In the genomic region with DNA sequence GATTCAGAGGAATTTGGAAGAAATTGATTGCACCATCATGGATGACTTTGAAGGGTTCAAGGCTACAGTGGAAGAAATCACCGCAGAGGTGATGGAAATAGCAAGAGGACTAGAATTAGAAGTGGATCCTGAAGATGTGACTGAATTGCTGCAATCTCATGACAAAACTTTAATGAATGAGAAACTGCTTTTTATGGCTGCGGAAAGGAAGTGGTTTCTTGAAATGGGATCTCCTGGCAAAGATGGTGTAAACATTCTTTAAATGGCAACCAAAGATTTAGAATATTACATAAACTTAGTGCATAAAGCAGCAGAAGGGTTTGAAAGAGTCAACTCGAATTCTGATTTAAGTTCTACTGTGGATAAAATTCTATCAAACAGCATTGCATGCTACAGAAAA, we compare ENCODE assay signal across 29 cellular contexts.
"Had no signal": no experiment of that assay in that cellular context is flagged by ENCODE, and none has a peak within 500 bp of the region (broad histone marks: within the 10 kb centered on the region; RNA-seq: fewer than 3 reads in every experiment).

No MANE protein-coding gene starts in this region.

- H3K27ac ChIP-seq: ascending aorta, cardiac muscle cell, colonic mucosa, epithelial cell of prostate, gastrocnemius medialis, thyroid gland, upper lobe of left lung, vagina, WERI-Rb-1 had no signal

- DNase-seq: activated CD4-positive, alpha-beta T cell treated with anti-CD3 and anti-CD28 coated beads for 48 hours; activated CD4-positive, alpha-beta T cell treated with anti-CD3 and anti-CD28 coated beads, Interleukin-2, amount 50 U/mL, for 48 hours; activated CD8-positive, alpha-beta memory T cell treated with anti-CD3 and anti-CD28 coated beads for 24 hours; activated effector memory CD4-positive, alpha-beta T cell treated with anti-CD3 and anti-CD28 coated beads, Interleukin-2, amount 50 U/mL, for 16 hours; activated naive CD4-positive, alpha-beta T cell treated with anti-CD3 and anti-CD28 coated beads for 36 hours; activated naive CD8-positive, alpha-beta T cell treated with anti-CD3 and anti-CD28 coated beads, Interleukin-2, amount 10 ng/mL, durations not matched to agents 7 days and 5 days; cerebellar nuclear complex; colonic mucosa; effector CD8-positive, alpha-beta T cell; gastrocnemius medialis; glutamatergic neuron; islet precursor cell; left ventricle myocardium superior; posterior cingulate gyrus; right cardiac atrium; stimulated activated CD4-positive, alpha-beta T cell treated with anti-CD3 and anti-CD28 coated beads, Interleukin-12 subunit alpha, Interleukin-12 subunit beta, amount 100 ng/mL, for 4 hours; stimulated activated CD4-positive, alpha-beta T cell treated with anti-CD3 and anti-CD28 coated beads, Interleukin-4, amount 100 ng/mL, for 4 hours; stimulated activated CD8-positive, alpha-beta memory T cell treated with anti-CD3 and anti-CD28 coated beads, Interleukin-4, amount 100 ng/mL, for 48 hours; stimulated activated naive CD8-positive, alpha-beta T cell treated with anti-CD3 and anti-CD28 coated beads, Interleukin-15, amount 100 ng/mL, for 72 hours; thyroid gland; upper lobe of left lung; WERI-Rb-1 had no signal

- H3K9me3 ChIP-seq: ascending aorta, colonic mucosa, gastrocnemius medialis, thyroid gland, upper lobe of left lung, vagina had no signal

- ATAC-seq: activated CD4-positive, CD25-positive, alpha-beta regulatory T cell treated with anti-CD3 and anti-CD28 coated beads, Interleukin-2, amount 50 U/mL, for 24 hours; gastrocnemius medialis; left ventricle myocardium superior; right cardiac atrium; stimulated activated memory B cell treated with anti-CD40 and anti-IgM and Interleukin-4, amounts not matched to agents 10 μg/mL and 1 μg/mL and 100 μg/mL, for 72 hours; stimulated activated naive CD8-positive, alpha-beta T cell treated with anti-CD3 and anti-CD28 coated beads, Interleukin-15, amount 100 ng/mL, for 72 hours had no signal

- H3K4me3 ChIP-seq: ascending aorta, cardiac muscle cell, colonic mucosa, gastrocnemius medialis, thyroid gland, upper lobe of left lung, vagina had no signal

- H3K4me1 ChIP-seq: ascending aorta, colonic mucosa, gastrocnemius medialis, thyroid gland, upper lobe of left lung, vagina had no signal

- H3K36me3 ChIP-seq: ascending aorta, cardiac muscle cell, colonic mucosa, gastrocnemius medialis, thyroid gland, upper lobe of left lung, vagina, WERI-Rb-1 had no signal

- FAIRE-seq: endometrium had no signal

- H3K27me3 ChIP-seq: ascending aorta, cardiac muscle cell, colonic mucosa, gastrocnemius medialis, thyroid gland, upper lobe of left lung, vagina had no signal
